Comparison of ENCODE assay signal across 1 cellular context in genomic region chr5:1390333-1390732, GRCh38.
TF ChIP-seq lines count a peak whose summit lies in the region.

No MANE protein-coding gene starts in this region.

TF ChIP-seq in H1, 55 proteins besides CTCF, POLR2A, EP300 and RAD21:
- TF ChIP-seq, protein P1, sequence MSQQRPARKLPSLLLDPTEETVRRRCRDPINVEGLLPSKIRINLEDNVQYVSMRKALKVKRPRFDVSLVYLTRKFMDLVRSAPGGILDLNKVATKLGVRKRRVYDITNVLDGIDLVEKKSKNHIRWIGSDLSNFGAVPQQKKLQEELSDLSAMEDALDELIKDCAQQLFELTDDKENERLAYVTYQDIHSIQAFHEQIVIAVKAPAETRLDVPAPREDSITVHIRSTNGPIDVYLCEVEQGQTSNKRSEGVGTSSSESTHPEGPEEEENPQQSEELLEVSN (IDR thresholded peaks at IDR 0.05) = no peak
- TF ChIP-seq SIN3A (conservative IDR thresholded peaks at IDR 0.05 in 1 of 2, IDR thresholded peaks at IDR 0.05 in 1 of 2; ENCODE audit: low read depth in 1 of 2, low read length in 2 of 2) = no peak
- no peak for TF ChIP-seq ASH2L (IDR thresholded peaks at IDR 0.05; ENCODE audit: low read length)
- TF ChIP-seq NRF1 (IDR thresholded peaks at IDR 0.05; ENCODE audit: low read depth, low read length) = no peak
- TF ChIP-seq CHD2 (IDR thresholded peaks at IDR 0.05; ENCODE audit: low read length) = no peak
- TF ChIP-seq, protein P2, sequence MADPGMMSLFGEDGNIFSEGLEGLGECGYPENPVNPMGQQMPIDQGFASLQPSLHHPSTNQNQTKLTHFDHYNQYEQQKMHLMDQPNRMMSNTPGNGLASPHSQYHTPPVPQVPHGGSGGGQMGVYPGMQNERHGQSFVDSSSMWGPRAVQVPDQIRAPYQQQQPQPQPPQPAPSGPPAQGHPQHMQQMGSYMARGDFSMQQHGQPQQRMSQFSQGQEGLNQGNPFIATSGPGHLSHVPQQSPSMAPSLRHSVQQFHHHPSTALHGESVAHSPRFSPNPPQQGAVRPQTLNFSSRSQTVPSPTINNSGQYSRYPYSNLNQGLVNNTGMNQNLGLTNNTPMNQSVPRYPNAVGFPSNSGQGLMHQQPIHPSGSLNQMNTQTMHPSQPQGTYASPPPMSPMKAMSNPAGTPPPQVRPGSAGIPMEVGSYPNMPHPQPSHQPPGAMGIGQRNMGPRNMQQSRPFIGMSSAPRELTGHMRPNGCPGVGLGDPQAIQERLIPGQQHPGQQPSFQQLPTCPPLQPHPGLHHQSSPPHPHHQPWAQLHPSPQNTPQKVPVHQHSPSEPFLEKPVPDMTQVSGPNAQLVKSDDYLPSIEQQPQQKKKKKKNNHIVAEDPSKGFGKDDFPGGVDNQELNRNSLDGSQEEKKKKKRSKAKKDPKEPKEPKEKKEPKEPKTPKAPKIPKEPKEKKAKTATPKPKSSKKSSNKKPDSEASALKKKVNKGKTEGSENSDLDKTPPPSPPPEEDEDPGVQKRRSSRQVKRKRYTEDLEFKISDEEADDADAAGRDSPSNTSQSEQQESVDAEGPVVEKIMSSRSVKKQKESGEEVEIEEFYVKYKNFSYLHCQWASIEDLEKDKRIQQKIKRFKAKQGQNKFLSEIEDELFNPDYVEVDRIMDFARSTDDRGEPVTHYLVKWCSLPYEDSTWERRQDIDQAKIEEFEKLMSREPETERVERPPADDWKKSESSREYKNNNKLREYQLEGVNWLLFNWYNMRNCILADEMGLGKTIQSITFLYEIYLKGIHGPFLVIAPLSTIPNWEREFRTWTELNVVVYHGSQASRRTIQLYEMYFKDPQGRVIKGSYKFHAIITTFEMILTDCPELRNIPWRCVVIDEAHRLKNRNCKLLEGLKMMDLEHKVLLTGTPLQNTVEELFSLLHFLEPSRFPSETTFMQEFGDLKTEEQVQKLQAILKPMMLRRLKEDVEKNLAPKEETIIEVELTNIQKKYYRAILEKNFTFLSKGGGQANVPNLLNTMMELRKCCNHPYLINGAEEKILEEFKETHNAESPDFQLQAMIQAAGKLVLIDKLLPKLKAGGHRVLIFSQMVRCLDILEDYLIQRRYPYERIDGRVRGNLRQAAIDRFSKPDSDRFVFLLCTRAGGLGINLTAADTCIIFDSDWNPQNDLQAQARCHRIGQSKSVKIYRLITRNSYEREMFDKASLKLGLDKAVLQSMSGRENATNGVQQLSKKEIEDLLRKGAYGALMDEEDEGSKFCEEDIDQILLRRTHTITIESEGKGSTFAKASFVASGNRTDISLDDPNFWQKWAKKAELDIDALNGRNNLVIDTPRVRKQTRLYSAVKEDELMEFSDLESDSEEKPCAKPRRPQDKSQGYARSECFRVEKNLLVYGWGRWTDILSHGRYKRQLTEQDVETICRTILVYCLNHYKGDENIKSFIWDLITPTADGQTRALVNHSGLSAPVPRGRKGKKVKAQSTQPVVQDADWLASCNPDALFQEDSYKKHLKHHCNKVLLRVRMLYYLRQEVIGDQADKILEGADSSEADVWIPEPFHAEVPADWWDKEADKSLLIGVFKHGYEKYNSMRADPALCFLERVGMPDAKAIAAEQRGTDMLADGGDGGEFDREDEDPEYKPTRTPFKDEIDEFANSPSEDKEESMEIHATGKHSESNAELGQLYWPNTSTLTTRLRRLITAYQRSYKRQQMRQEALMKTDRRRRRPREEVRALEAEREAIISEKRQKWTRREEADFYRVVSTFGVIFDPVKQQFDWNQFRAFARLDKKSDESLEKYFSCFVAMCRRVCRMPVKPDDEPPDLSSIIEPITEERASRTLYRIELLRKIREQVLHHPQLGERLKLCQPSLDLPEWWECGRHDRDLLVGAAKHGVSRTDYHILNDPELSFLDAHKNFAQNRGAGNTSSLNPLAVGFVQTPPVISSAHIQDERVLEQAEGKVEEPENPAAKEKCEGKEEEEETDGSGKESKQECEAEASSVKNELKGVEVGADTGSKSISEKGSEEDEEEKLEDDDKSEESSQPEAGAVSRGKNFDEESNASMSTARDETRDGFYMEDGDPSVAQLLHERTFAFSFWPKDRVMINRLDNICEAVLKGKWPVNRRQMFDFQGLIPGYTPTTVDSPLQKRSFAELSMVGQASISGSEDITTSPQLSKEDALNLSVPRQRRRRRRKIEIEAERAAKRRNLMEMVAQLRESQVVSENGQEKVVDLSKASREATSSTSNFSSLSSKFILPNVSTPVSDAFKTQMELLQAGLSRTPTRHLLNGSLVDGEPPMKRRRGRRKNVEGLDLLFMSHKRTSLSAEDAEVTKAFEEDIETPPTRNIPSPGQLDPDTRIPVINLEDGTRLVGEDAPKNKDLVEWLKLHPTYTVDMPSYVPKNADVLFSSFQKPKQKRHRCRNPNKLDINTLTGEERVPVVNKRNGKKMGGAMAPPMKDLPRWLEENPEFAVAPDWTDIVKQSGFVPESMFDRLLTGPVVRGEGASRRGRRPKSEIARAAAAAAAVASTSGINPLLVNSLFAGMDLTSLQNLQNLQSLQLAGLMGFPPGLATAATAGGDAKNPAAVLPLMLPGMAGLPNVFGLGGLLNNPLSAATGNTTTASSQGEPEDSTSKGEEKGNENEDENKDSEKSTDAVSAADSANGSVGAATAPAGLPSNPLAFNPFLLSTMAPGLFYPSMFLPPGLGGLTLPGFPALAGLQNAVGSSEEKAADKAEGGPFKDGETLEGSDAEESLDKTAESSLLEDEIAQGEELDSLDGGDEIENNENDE (IDR thresholded peaks at IDR 0.05; ENCODE audit: insufficient replicate concordance, low read length) = no peak
- TF ChIP-seq SP2 (IDR thresholded peaks at IDR 0.05; ENCODE audit: low read length) = no peak
- no peak for TF ChIP-seq ATF2 (IDR thresholded peaks at IDR 0.05; ENCODE audit: low read length)
